In genomic region chr10:24208661-24209420, GRCh38 we compare ENCODE assay signal across 8 cellular contexts. TPM values are rescaled to one million over a fixed set of nuclear protein-coding genes. Genes with fewer than 3 reads are reported as not detected.
A peak's percentile ranks its signal among the peaks of the same experiment; 100 is the strongest.
DNase-seq lines count a peak whose midpoint lies in the region; ATAC-seq and TF ChIP-seq lines count a peak whose summit lies in the region.

Gene KIAA1217, plus strand, starts transcription at chr10:24209138. Its CDS starts 56 bp downstream, at chr10:24209194.

- TF ChIP-seq CTCF in brain microvascular endothelial cell (IDR thresholded peaks at IDR 0.05; ENCODE audit: low read depth, low read length, missing control alignments) (no peak), kidney epithelial cell (IDR thresholded peaks at IDR 0.05; ENCODE audit: insufficient read depth, low read length, poor library complexity, severe bottlenecking) (no peak)

- H3K4me1 ChIP-seq in HUES64 (ENCODE audit: insufficient read depth, low read length) = peaks cover 51% of the 10 kb centered on the region

- WGBS in HUES64 = 1% methylated on average over 34 of the region's 34 CpGs

- H3K27ac ChIP-seq in HUES64 (ENCODE audit: low read depth, low read length) = peak within 1 kb of the TSS; percentile 84
- peak within 1 kb of the TSS; percentile 52 for H3K27ac ChIP-seq in brain microvascular endothelial cell

- H3K9me3 ChIP-seq in HUES64 (ENCODE audit: insufficient read depth, low read depth, low read length) = no peaks in the 10 kb centered on the region

- DNase-seq in AG08395 (ENCODE audit: low spot score) (peak; percentile 24), brain microvascular endothelial cell (peak; percentile 19), kidney epithelial cell (ENCODE audit: low read depth) (no peak), foreskin melanocyte (no peak)
- DNase-seq in stimulated activated naive CD8-positive, alpha-beta T cell treated with anti-CD3 and anti-CD28 coated beads, Interleukin-15, Interleukin-2, amounts not matched to agents 100 U/mL and 50 U/mL, for 24 hours = peak; percentile 17

- in situ Hi-C loops in brain microvascular endothelial cell (cut with HindIII; ENCODE audit: low pct_ligation_motif_present, low sequenced_read_pairs) = no loop called here

- H3K4me3 ChIP-seq in HUES64 (ENCODE audit: low read length) (peak within 1 kb of the TSS; percentile 77), brain microvascular endothelial cell (ENCODE audit: low read depth, low read length) (peak within 1 kb of the TSS; percentile 57), kidney epithelial cell (ENCODE audit: low read depth, low read length) (peak within 1 kb of the TSS; percentile 54)

- no peaks in the 10 kb centered on the region for H3K36me3 ChIP-seq in HUES64 (ENCODE audit: insufficient read depth, low read length)
- H3K36me3 ChIP-seq in brain microvascular endothelial cell (replicated peaks) = no peaks in the 10 kb centered on the region
- H3K36me3 ChIP-seq in kidney epithelial cell (ENCODE audit: control insufficient read depth, insufficient read depth, low read length) = no peaks in the 10 kb centered on the region

- peak; percentile 37 for ATAC-seq in GM19324 (IDR thresholded peaks at IDR 0.05; ENCODE audit: low FRiP score, unreplicated experiment)
- no peak for ATAC-seq in stimulated activated naive CD8-positive, alpha-beta T cell treated with anti-CD3 and anti-CD28 coated beads, Interleukin-15, Interleukin-2, amounts not matched to agents 100 U/mL and 50 U/mL, for 24 hours
- ATAC-seq in HG02852 (IDR thresholded peaks at IDR 0.05; ENCODE audit: unreplicated experiment) = no peak

- H3K9ac ChIP-seq in HUES64 (ENCODE audit: low read depth, low read length) = peak within 1 kb of the TSS; percentile 78

- H3K27me3 ChIP-seq in HUES64 (ENCODE audit: insufficient read depth, low read length) (no peaks in the 10 kb centered on the region), brain microvascular endothelial cell (replicated peaks) (no peaks in the 10 kb centered on the region), kidney epithelial cell (ENCODE audit: control insufficient read depth, insufficient read depth, low read length) (no peaks in the 10 kb centered on the region)

RNA-seq across cellular contexts. Expression of gene KIAA1217, which starts in this region (rescaled TPM):
- 8.7 TPM for polyA plus RNA-seq in HUES64 (2013, experiment 1 of 2)
- polyA plus RNA-seq in HUES64 (2013, experiment 2 of 2) = 10.1 TPM
- 18.9 and 21.5 TPM in 2 replicates for total RNA-seq in kidney epithelial cell

Comparison
In these comparisons a context has a peak if more than half of its experiments do, and no peak if none do; other contexts are left out.
1. DNase-seq: peak in AG08395 (single experiment), brain microvascular endothelial cell (single experiment) and stimulated activated naive CD8-positive, alpha-beta T cell treated with anti-CD3 and anti-CD28 coated beads, Interleukin-15, Interleukin-2, amounts not matched to agents 100 U/mL and 50 U/mL, for 24 hours (single experiment); none in kidney epithelial cell (single experiment) and foreskin melanocyte (single experiment).
2. Peak in every context shown above with its lines, with median percentiles within 50 percentile points of each other: H3K4me3 ChIP-seq.